ENCODE assay signal across 22 cellular contexts in the genomic region with DNA sequence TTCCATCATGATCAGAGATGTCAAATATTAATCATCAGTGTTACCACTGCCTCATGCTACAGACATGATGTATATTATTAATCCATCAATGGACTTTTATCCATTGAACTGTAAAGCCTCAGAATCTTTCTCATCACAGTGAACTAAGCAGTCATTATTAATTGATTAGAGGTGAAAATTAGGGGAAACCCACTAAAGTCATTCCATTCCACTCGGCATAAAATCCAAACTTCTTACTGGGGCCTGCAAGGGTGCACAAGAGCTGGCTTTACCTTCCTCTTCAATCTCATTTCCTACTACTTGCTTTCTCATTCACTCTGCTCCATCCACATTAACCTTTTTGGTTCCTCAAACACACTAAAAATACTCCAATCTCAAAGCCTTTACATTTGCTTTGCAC. TPM values are rescaled to one million over a fixed set of nuclear protein-coding genes. Genes with fewer than 3 reads are reported as not detected.
DNase-seq lines count a peak whose midpoint lies in the region; ATAC-seq and TF ChIP-seq lines count a peak whose summit lies in the region.
"Had no signal": no experiment of that assay in that cellular context is flagged by ENCODE, and none has a peak within 500 bp of the region (broad histone marks: within the 10 kb centered on the region; RNA-seq: fewer than 3 reads in every experiment).

No MANE protein-coding gene starts in this region.

- in situ Hi-C loops in Panc1 (cut with HindIII; ENCODE audit: low pct_unique_long_range_greater_than_20kb, low sequenced_read_pairs), result no loop called here

- POLR2A ChIA-PET in Panc1 (lab: Charles Lee) (no interaction called here), PC-3 (lab: Charles Lee; ENCODE audit: unreplicated experiment) (no interaction called here)

- H3K4me1 ChIP-seq in CD4-positive, CD25-positive, alpha-beta regulatory T cell (ENCODE audit: control insufficient read depth, insufficient read depth, low read length, poor library complexity, severe bottlenecking), result peaks cover 16% of the 10 kb centered on the region
- H3K4me1 ChIP-seq in Panc1 (ENCODE audit: control insufficient read depth, insufficient read depth, low read length), result peaks cover 18% of the 10 kb centered on the region; the same call in 1 of the 2 replicates
- H3K4me1 ChIP-seq in PC-3 (ENCODE audit: insufficient read depth, low read length), result peaks cover 8% of the 10 kb centered on the region
- H3K4me1 ChIP-seq: Caco-2 had no signal

- peak overlapping the region in 2 of 3 donors; percentile 14 to 93 for H3K27ac Mint-ChIP-seq in CD4-positive, CD25-positive, alpha-beta regulatory T cell
- H3K27ac Mint-ChIP-seq: T-helper 1 cell treated with Interleukin-12 subunit alpha and Interleukin-12 subunit beta and Interleukin-4 antibody, amounts not matched to agents 30 μg/mL and 1 μg/mL, for 36 hours had no signal

- TF ChIP-seq CTCF in Panc1 (IDR thresholded peaks at IDR 0.05) (no peak), neural cell (IDR thresholded peaks at IDR 0.05; ENCODE audit: poor library complexity, severe bottlenecking) (no peak), PC-3 (conservative IDR thresholded peaks at IDR 0.05; ENCODE audit: low read depth, low read length) (no peak)

- peaks cover 4% of the 10 kb centered on the region for H3K27me3 Mint-ChIP-seq in CD4-positive, CD25-positive, alpha-beta regulatory T cell
- H3K27me3 Mint-ChIP-seq: CD4-positive, alpha-beta memory T cell had no signal

- H3K9me2 ChIP-seq in neural cell (ENCODE audit: insufficient read depth, low read length) (no peaks in the 10 kb centered on the region), PC-3 (replicated peaks; ENCODE audit: low read length) (no peaks in the 10 kb centered on the region)

- H3K27me3 ChIP-seq in CD4-positive, CD25-positive, alpha-beta regulatory T cell (ENCODE audit: control insufficient read depth, insufficient read depth, low read length), result no peaks in the 10 kb centered on the region
- H3K27me3 ChIP-seq in Panc1 (ENCODE audit: control insufficient read depth, insufficient read depth, low read length) (no peaks in the 10 kb centered on the region), neural cell (ENCODE audit: insufficient read depth, low read depth, low read length) (no peaks in the 10 kb centered on the region), PC-3 (ENCODE audit: low read length) (no peaks in the 10 kb centered on the region)
- H3K27me3 ChIP-seq: MG63 had no signal

- H2AFZ ChIP-seq in neural cell (ENCODE audit: low read depth, low read length) (no peak overlapping the region), PC-3 (ENCODE audit: low read length) (no peak overlapping the region)

- CTCF ChIA-PET in Panc1 (lab: Charles Lee), result no interaction called here
- CTCF ChIA-PET in PC-3 (lab: Charles Lee), result no interaction called here

- H3K27ac ChIP-seq in CD4-positive, CD25-positive, alpha-beta regulatory T cell (ENCODE audit: insufficient read depth, low read length, poor library complexity, severe bottlenecking), result no peak overlapping the region
- peak overlapping the region; percentile 18; the same call in 1 of the 2 replicates for H3K27ac ChIP-seq in Panc1 (ENCODE audit: low read length)
- H3K27ac ChIP-seq in neural cell (ENCODE audit: low read length), result no peak overlapping the region
- H3K27ac ChIP-seq in PC-3 (ENCODE audit: low read length), result no peak overlapping the region
- H3K27ac ChIP-seq: A549 had no signal

- no peaks in the 10 kb centered on the region for H4K20me1 ChIP-seq in neural cell (ENCODE audit: insufficient read depth)
- no peaks in the 10 kb centered on the region for H4K20me1 ChIP-seq in PC-3 (ENCODE audit: low read length)

- H3K4me3 ChIP-seq in CD4-positive, CD25-positive, alpha-beta regulatory T cell (ENCODE audit: low read depth, low read length), result no peak overlapping the region
- H3K4me3 ChIP-seq in Panc1 (ENCODE audit: low read depth in 2 of 2, low read length in 2 of 2) (no peak overlapping the region), neural cell (ENCODE audit: low read length) (no peak overlapping the region), PC-3 (ENCODE audit: low read length) (no peak overlapping the region)
- H3K4me3 ChIP-seq: A549, MG63 had no signal

- peak; percentile 32 for TF ChIP-seq EP300 in neural cell (conservative IDR thresholded peaks at IDR 0.05; ENCODE audit: poor library complexity, severe bottlenecking)

- H3K4me2 ChIP-seq in neural cell (ENCODE audit: low read length) (no peak overlapping the region), PC-3 (ENCODE audit: low read length) (no peak overlapping the region)
- H3K4me2 ChIP-seq: A549 had no signal

- H3K4me3 Mint-ChIP-seq in CD4-positive, CD25-positive, alpha-beta regulatory T cell, result no peak overlapping the region
- H3K4me3 Mint-ChIP-seq: CD4-positive, alpha-beta memory T cell; T-helper 1 cell treated with Interleukin-12 subunit alpha and Interleukin-12 subunit beta and Interleukin-4 antibody, amounts not matched to agents 30 μg/mL and 1 μg/mL, for 36 hours had no signal

- TF ChIP-seq RAD21 in neural cell (conservative IDR thresholded peaks at IDR 0.05), result no peak

- H3F3A ChIP-seq in neural cell (ENCODE audit: insufficient read depth, low read length, poor library complexity, severe bottlenecking) (no peaks in the 10 kb centered on the region), PC-3 (ENCODE audit: low read length, unreplicated experiment) (no peaks in the 10 kb centered on the region)

- intact Hi-C loops in Panc1 (cut with micrococcal nuclease; ENCODE audit: unreplicated experiment), result no loop called here
- intact Hi-C loops in PC-3 (cut with micrococcal nuclease), result no loop called here

- H3K4me1 Mint-ChIP-seq in CD4-positive, CD25-positive, alpha-beta regulatory T cell, result peaks cover 5 to 28% (median 24%) of the 10 kb centered on the region in 4 donors

- BruUV-seq in Panc1 (replicated peaks; lab: Mats Ljungman, UMichigan) (no TSS peak), PC-3 (replicated peaks; lab: Mats Ljungman, UMichigan) (no TSS peak)

- H3K9ac ChIP-seq in neural cell (ENCODE audit: low read length) (no peak overlapping the region), PC-3 (ENCODE audit: low read length) (no peak overlapping the region)

- H3K79me2 ChIP-seq in neural cell (replicated peaks; ENCODE audit: insufficient read depth, low read length), result no peaks in the 10 kb centered on the region
- H3K79me2 ChIP-seq in PC-3 (ENCODE audit: low read length), result no peaks in the 10 kb centered on the region

- ATAC-seq in CD4-positive, CD25-positive, alpha-beta regulatory T cell (ENCODE audit: low read depth in 2 of 2), result no peak
- ATAC-seq in GM18907 (IDR thresholded peaks at IDR 0.05; ENCODE audit: unreplicated experiment) (peak; percentile 26), Panc1 (no peak), PC-3 (no peak), HG02610 (IDR thresholded peaks at IDR 0.05; ENCODE audit: unreplicated experiment) (no peak)
- ATAC-seq: A549 had no signal

- no peak for DNase-seq in CD4-positive, CD25-positive, alpha-beta regulatory T cell
- no peak for DNase-seq in Panc1 (ENCODE audit: low read depth, low spot score)
- no peak for DNase-seq in NCI-H187 treated with DMSO at 0.1 percent for 48 hours (lab: John Stamatoyannopoulos, UW)
- no peak for DNase-seq in PC-3
- DNase-seq: Caco-2; CD4-positive, alpha-beta memory T cell; DMS 273 treated with DMSO at 0.1 percent for 48 hours; DMS79 treated with DMSO at 0.1 percent for 48 hours; Kasumi-1; MG63; NCI-H1417; NCI-H187; NCI-H2227 treated with DMSO at 0.1 percent for 48 hours; NCI-H510A treated with DMSO at 0.1 percent for 48 hours; NCI-H774; OCI-M1; Right ventricle myocardium superior had no signal

- H3K9me3 ChIP-seq in CD4-positive, CD25-positive, alpha-beta regulatory T cell (ENCODE audit: control insufficient read depth in 2 of 2, low read length in 2 of 2), result no peaks in the 10 kb centered on the region
- H3K9me3 ChIP-seq in Panc1 (ENCODE audit: control insufficient read depth, insufficient read depth, low read depth, low read length), result no peaks in the 10 kb centered on the region
- no peaks in the 10 kb centered on the region for H3K9me3 ChIP-seq in neural cell (ENCODE audit: low read length)
- no peaks in the 10 kb centered on the region for H3K9me3 ChIP-seq in PC-3 (ENCODE audit: low read length)
- H3K9me3 ChIP-seq: A549, Caco-2, MG63 had no signal

- H3K9me3 Mint-ChIP-seq in CD4-positive, CD25-positive, alpha-beta regulatory T cell, result no peaks in the 10 kb centered on the region
- H3K9me3 Mint-ChIP-seq: CD4-positive, alpha-beta memory T cell; T-helper 1 cell treated with Interleukin-12 subunit alpha and Interleukin-12 subunit beta and Interleukin-4 antibody, amounts not matched to agents 30 μg/mL and 1 μg/mL, for 36 hours had no signal

- no peaks in the 10 kb centered on the region for H3K36me3 ChIP-seq in CD4-positive, CD25-positive, alpha-beta regulatory T cell (ENCODE audit: control insufficient read depth, insufficient read depth, low read length)
- H3K36me3 ChIP-seq in Panc1 (ENCODE audit: control insufficient read depth, insufficient read depth, low read length) (no peaks in the 10 kb centered on the region), neural cell (ENCODE audit: insufficient read depth, low read length) (no peaks in the 10 kb centered on the region), PC-3 (ENCODE audit: low read depth, low read length) (no peaks in the 10 kb centered on the region)
- H3K36me3 ChIP-seq: MG63 had no signal

- H3K36me3 Mint-ChIP-seq in CD4-positive, CD25-positive, alpha-beta regulatory T cell, result no peaks in the 10 kb centered on the region
- H3K36me3 Mint-ChIP-seq: CD4-positive, alpha-beta memory T cell had no signal

TF ChIP-seq in neural cell, 6 proteins besides CTCF, POLR2A, EP300 and RAD21 (continues in another document):
- TF ChIP-seq TAF1 (IDR thresholded peaks at IDR 0.05; ENCODE audit: low read depth) (no peak), EZH2 (IDR thresholded peaks at IDR 0.05; ENCODE audit: borderline replicate concordance, insufficient read depth, low read length, poor library complexity, severe bottlenecking) (no peak)

RNA-seq across cellular contexts. Expression of a gene that starts 7.9 kb away (rescaled TPM):
- 1,181 TPM for total RNA-seq in CD4-positive, CD25-positive, alpha-beta regulatory T cell
- polyA plus RNA-seq in CD4-positive, CD25-positive, alpha-beta regulatory T cell, result 100 to 1,000 TPM; 441 to 539 (median 477) TPM
- 1,819 TPM for total RNA-seq in Panc1 (2021; ENCODE audit: unreplicated experiment)
- polyA plus RNA-seq in Panc1 (2012; ENCODE audit: insufficient read length), result 1,270 TPM
- polyA plus RNA-seq in neural cell, result 0.77 TPM in 1 of 2 replicates, not detected in the other
- polyA minus RNA-seq in neural cell, result not detected in 2 replicates
- 181 and 241 TPM in 2 replicates for total RNA-seq in PC-3 (2014; rRNA removed)
